In the genomic region with DNA sequence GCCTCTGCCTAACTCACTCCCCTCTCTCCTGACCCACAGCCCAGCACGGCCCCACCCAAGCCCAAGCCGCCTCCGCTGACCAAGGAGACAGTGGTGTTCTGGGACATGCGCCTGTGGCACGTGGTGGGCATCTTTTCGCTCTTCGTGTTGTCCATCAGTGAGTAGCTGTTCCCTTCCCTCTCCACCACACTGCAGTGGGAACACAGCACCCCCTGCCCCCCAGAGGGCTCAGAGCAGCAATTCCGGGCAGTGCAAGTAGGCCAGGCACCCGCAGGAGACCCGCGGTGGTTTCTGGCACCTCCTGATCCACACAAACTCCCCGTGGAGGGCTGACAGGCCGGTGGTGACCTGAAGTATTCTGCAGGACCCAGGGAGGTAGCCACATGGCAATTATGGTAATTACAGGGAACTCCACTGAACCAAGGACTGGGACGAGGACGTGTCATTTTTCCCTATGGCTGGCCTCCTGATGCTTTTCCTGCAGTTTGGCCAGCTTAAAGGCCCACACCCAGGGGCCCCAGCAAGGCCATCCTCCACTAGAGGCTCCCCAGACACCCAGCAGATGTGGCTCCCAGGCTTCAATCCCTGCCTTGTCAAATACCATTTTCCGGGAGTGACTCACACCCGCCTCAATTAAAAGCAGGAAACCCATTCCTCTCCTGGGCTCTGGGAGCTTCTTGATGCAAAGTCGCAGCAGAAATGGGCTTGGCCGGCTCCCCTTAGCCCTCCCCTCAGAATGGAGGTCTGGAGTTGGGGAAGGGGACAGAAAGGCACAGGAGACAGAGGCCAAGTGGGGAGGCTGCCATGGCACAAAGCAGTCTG, we compare ENCODE assay signal across 10 cellular contexts. TPM values are rescaled to one million over a fixed set of nuclear protein-coding genes. Genes with fewer than 3 reads are reported as not detected.
DNase-seq lines count a peak whose midpoint lies in the region; ATAC-seq and TF ChIP-seq lines count a peak whose summit lies in the region.
"Had no signal": no experiment of that assay in that cellular context is flagged by ENCODE, and none has a peak within 500 bp of the region (broad histone marks: within the 10 kb centered on the region; RNA-seq: fewer than 3 reads in every experiment).

No MANE protein-coding gene starts in this region.

- H3K4me1 ChIP-seq in breast epithelium = peaks cover 4 to 7% of the 10 kb centered on the region in 2 donors
- peaks cover 8% of the 10 kb centered on the region for H3K4me1 ChIP-seq in foreskin keratinocyte
- peaks cover 0 to 10% (median 8%) of the 10 kb centered on the region in 4 donors for H3K4me1 ChIP-seq in tibial artery

- H3K4me3 ChIP-seq in breast epithelium (no peak overlapping the region), tibial artery (no peak overlapping the region)

- H3K4me3 Mint-ChIP-seq in MCF 10A (ENCODE audit: unreplicated experiment) = no peak overlapping the region
- H3K4me3 Mint-ChIP-seq: activated CD4-positive, alpha-beta memory T cell treated with anti-CD3 and anti-CD28 coated beads for 36 hours; dendritic cell treated with granulocyte-macrophage colony-stimulating factor and Interleukin-4, amounts not matched to agents 40 ng/mL and 50 ng/mL, for 4 days had no signal

- POLR2A ChIA-PET in MCF 10A (lab: Yijun Ruan, JAX) = interaction anchor here (0.8 kb wide), 1 partner anchor 637 kb away, joined by 3 read pairs; no protein-coding TSS in a partner anchor

- no peaks in the 10 kb centered on the region for H3K36me3 Mint-ChIP-seq in MCF 10A (ENCODE audit: insufficient read depth, unreplicated experiment)
- H3K36me3 Mint-ChIP-seq: activated CD4-positive, alpha-beta memory T cell treated with anti-CD3 and anti-CD28 coated beads for 36 hours had no signal

- DNase-seq in MCF 10A (ENCODE audit: unreplicated experiment) (peak; percentile 49), breast epithelium (ENCODE audit: low spot score in 2 of 2) (no peak), NCI-H69 (lab: John Stamatoyannopoulos, UW) (peak; percentile 92), foreskin keratinocyte (peak in 1 of 2 donors; percentile 54), tibial artery (peak; percentile 17 to 60), NCI-H2029 (lab: John Stamatoyannopoulos, UW) (no peak), Kasumi-1 (lab: John Stamatoyannopoulos, UW) (no peak), NCI-H1436 (lab: John Stamatoyannopoulos, UW) (no peak)

- H3K27me3 ChIP-seq in breast epithelium (no peaks in the 10 kb centered on the region), foreskin keratinocyte (peaks cover 28% of the 10 kb centered on the region), tibial artery (no peaks in the 10 kb centered on the region)

- peaks cover 6% of the 10 kb centered on the region for H3K4me1 Mint-ChIP-seq in MCF 10A (ENCODE audit: insufficient read depth, unreplicated experiment)

- H3K27ac Mint-ChIP-seq in MCF 10A (ENCODE audit: low read depth, unreplicated experiment) = no peak overlapping the region
- H3K27ac Mint-ChIP-seq: activated CD4-positive, alpha-beta memory T cell treated with anti-CD3 and anti-CD28 coated beads for 36 hours; dendritic cell treated with granulocyte-macrophage colony-stimulating factor and Interleukin-4, amounts not matched to agents 40 ng/mL and 50 ng/mL, for 4 days had no signal

- no TSS peak for BruUV-seq in MCF 10A (replicated peaks; lab: Mats Ljungman, UMichigan)

- no peak for TF ChIP-seq POLR2A in breast epithelium (IDR thresholded peaks at IDR 0.05)

- H3K27ac ChIP-seq in breast epithelium (no peak overlapping the region), foreskin keratinocyte (no peak overlapping the region), tibial artery (no peak overlapping the region)

- H3K36me3 ChIP-seq in breast epithelium (no peaks in the 10 kb centered on the region), tibial artery (no peaks in the 10 kb centered on the region)

- no peaks in the 10 kb centered on the region for H3K9me3 Mint-ChIP-seq in MCF 10A (ENCODE audit: unreplicated experiment)
- H3K9me3 Mint-ChIP-seq: activated CD4-positive, alpha-beta memory T cell treated with anti-CD3 and anti-CD28 coated beads for 36 hours; dendritic cell treated with granulocyte-macrophage colony-stimulating factor and Interleukin-4, amounts not matched to agents 40 ng/mL and 50 ng/mL, for 4 days had no signal

- intact Hi-C loops in MCF 10A (cut with micrococcal nuclease) (loop anchor here (1.0 to 5.0 kb wide), 5 partner anchors 189 to 665 kb away; no protein-coding TSS in a partner anchor), breast epithelium (cut with DNase I; ENCODE audit: low total_unique reads) (loop anchor here (10.0 kb wide), 1 partner anchor 189 kb away; no protein-coding TSS in a partner anchor), tibial artery (cut with DNase I; ENCODE audit: low total_unique reads) (loop anchor here (2.0 to 10.0 kb wide), 3 partner anchors 149 to 289 kb away; no protein-coding TSS in a partner anchor)

- no peaks in the 10 kb centered on the region for H3K27me3 Mint-ChIP-seq in MCF 10A (ENCODE audit: insufficient read depth, unreplicated experiment)

- peak; percentile 47 for ATAC-seq in foreskin keratinocyte

- TF ChIP-seq CTCF in MCF 10A (IDR thresholded peaks at IDR 0.05; ENCODE audit: unreplicated experiment) (no peak), breast epithelium (IDR thresholded peaks at IDR 0.05) (no peak), foreskin keratinocyte (conservative IDR thresholded peaks at IDR 0.05) (peak; percentile 58), tibial artery (IDR thresholded peaks at IDR 0.05) (no peak)

- CTCF ChIA-PET in MCF 10A (lab: Yijun Ruan, JAX) = interaction anchor here (0.6 to 3.1 kb wide), 21 partner anchors 8 to 1079 kb away, joined by 3 to 19 read pairs (median 3); no protein-coding TSS in a partner anchor

- H3K9me3 ChIP-seq in breast epithelium (no peaks in the 10 kb centered on the region), tibial artery (no peaks in the 10 kb centered on the region)

RNA-seq across cellular contexts. Expression of gene TMIE, which starts 4.8 kb away (rescaled TPM):
- total RNA-seq in MCF 10A (2022) (0.26 and 1.0 TPM in 2 replicates), breast epithelium (not detected), foreskin keratinocyte (not detected in 2 replicates)
- polyA plus RNA-seq in foreskin keratinocyte = 0.06 TPM in 1 of 2 replicates, not detected in the other

RNA-seq across cellular contexts. Expression of gene PRSS50, which starts 11.7 kb away (rescaled TPM):
- not detected in 2 replicates for total RNA-seq in MCF 10A (2022)
- total RNA-seq in breast epithelium = 1 to 10 TPM in 2 of 3 donors, not detected in 1; 2.9 to 3.6 TPM
- total RNA-seq in foreskin keratinocyte = not detected in 2 replicates
- polyA plus RNA-seq in foreskin keratinocyte = not detected in 2 replicates
- total RNA-seq: activated CD4-positive, alpha-beta memory T cell treated with anti-CD3 and anti-CD28 coated beads for 36 hours had no signal

RNA-seq across cellular contexts. Expression of gene ALS2CL, which starts 12.5 kb away (rescaled TPM):
- total RNA-seq in MCF 10A (2022) (93.6 and 95.5 TPM in 2 replicates), breast epithelium (10 to 100 TPM in 2 of 3 donors, 1 to 10 TPM in 1; 6.7 to 22.9 (median 20.6) TPM), foreskin keratinocyte (32.3 and 39.6 TPM in 2 replicates)
- 27.4 and 33.2 TPM in 2 replicates for polyA plus RNA-seq in foreskin keratinocyte

Comparison
In these comparisons a context has a peak if more than half of its experiments do, and no peak if none do; other contexts are left out.
1. DNase-seq: peak in MCF 10A (single experiment), NCI-H69 (single experiment) and tibial artery (2 of 2); none in breast epithelium (0 of 2), NCI-H2029 (single experiment), Kasumi-1 (0 of 2) and NCI-H1436 (single experiment).